Comparison of ENCODE assay signal across 26 cellular contexts in genomic region chr3:133958071-133958806, GRCh38.
"Had no signal": no experiment of that assay in that cellular context is flagged by ENCODE, and none has a peak within 500 bp of the region (broad histone marks: within the 10 kb centered on the region; RNA-seq: fewer than 3 reads in every experiment).

No MANE protein-coding gene starts in this region.

- ATAC-seq: activated CD4-positive, alpha-beta T cell treated with anti-CD3 and anti-CD28 coated beads for 36 hours; activated T-helper 17 cell treated with anti-CD3 and anti-CD28 coated beads, Interleukin-2, amount 50 U/mL, for 72 hours; K562; T-cell had no signal

- H3K4me3 ChIP-seq: cardiac muscle cell, K562, SK-N-MC had no signal

- H3K9me3 Mint-ChIP-seq: activated CD4-positive, alpha-beta memory T cell treated with anti-CD3 and anti-CD28 coated beads, Interleukin-2, amount 10 ng/mL, durations not matched to agents 7 days and 5 days; activated naive CD4-positive, alpha-beta T cell treated with anti-CD3 and anti-CD28 coated beads for 36 hours; activated T-helper 17 cell treated with anti-CD3 and anti-CD28 coated beads, Interleukin-2, amount 50 U/mL, for 72 hours; T-cell had no signal

- H3K36me3 Mint-ChIP-seq: activated naive CD8-positive, alpha-beta T cell; T-cell had no signal

- FAIRE-seq: K562 had no signal

- H3K27ac Mint-ChIP-seq: activated CD4-positive, alpha-beta memory T cell treated with anti-CD3 and anti-CD28 coated beads, Interleukin-2, amount 10 ng/mL, durations not matched to agents 7 days and 5 days; activated CD4-positive, alpha-beta T cell treated with anti-CD3 and anti-CD28 coated beads for 36 hours; activated naive CD4-positive, alpha-beta T cell treated with anti-CD3 and anti-CD28 coated beads for 36 hours; activated naive CD8-positive, alpha-beta T cell; activated T-helper 17 cell treated with anti-CD3 and anti-CD28 coated beads, Interleukin-2, amount 50 U/mL, for 72 hours; T-cell had no signal

- H3K4me3 Mint-ChIP-seq: activated CD4-positive, alpha-beta memory T cell treated with anti-CD3 and anti-CD28 coated beads, Interleukin-2, amount 10 ng/mL, durations not matched to agents 7 days and 5 days; activated CD4-positive, alpha-beta T cell treated with anti-CD3 and anti-CD28 coated beads for 36 hours; activated naive CD4-positive, alpha-beta T cell treated with anti-CD3 and anti-CD28 coated beads for 36 hours; activated naive CD8-positive, alpha-beta T cell; activated T-helper 17 cell treated with anti-CD3 and anti-CD28 coated beads, Interleukin-2, amount 50 U/mL, for 72 hours; T-cell had no signal

- H3K27me3 Mint-ChIP-seq: activated CD4-positive, alpha-beta T cell treated with anti-CD3 and anti-CD28 coated beads for 36 hours; activated naive CD8-positive, alpha-beta T cell had no signal

- DNase-seq: activated CD4-positive, alpha-beta memory T cell treated with anti-CD3 and anti-CD28 coated beads, Interleukin-2, amount 10 ng/mL, durations not matched to agents 7 days and 5 days; activated CD4-positive, alpha-beta T cell treated with anti-CD3 and anti-CD28 coated beads for 36 hours; activated CD4-positive, alpha-beta T cell treated with anti-CD3 and anti-CD28 coated beads, Interleukin-2, amount 50 U/mL, for 1 hour; activated gamma-delta T cell; activated naive CD4-positive, alpha-beta T cell treated with anti-CD3 and anti-CD28 coated beads for 36 hours; activated T-cell treated with anti-CD3 and anti-CD28 coated beads for 4 hours; activated T-cell treated with anti-CD3 and anti-CD28 coated beads, Interleukin-2, amount 50 U/mL, for 48 hours; amygdala; brain microvascular endothelial cell; Karpas-422; NCI-H1048; NCI-H146; NCI-H187 treated with DMSO at 0.1 percent for 48 hours; NCI-H2107; NCI-H345; NCI-H510A treated with DMSO at 0.1 percent for 48 hours; SIG-M5; T-cell; T-helper 2 cell; T1000; WERI-Rb-1 had no signal

- H3K36me3 ChIP-seq: brain microvascular endothelial cell, cardiac muscle cell, WERI-Rb-1 had no signal

- H3K4me1 Mint-ChIP-seq: activated CD4-positive, alpha-beta memory T cell treated with anti-CD3 and anti-CD28 coated beads, Interleukin-2, amount 10 ng/mL, durations not matched to agents 7 days and 5 days; activated CD4-positive, alpha-beta T cell treated with anti-CD3 and anti-CD28 coated beads for 36 hours; activated T-helper 17 cell treated with anti-CD3 and anti-CD28 coated beads, Interleukin-2, amount 50 U/mL, for 72 hours; T-cell had no signal

- H3K27ac ChIP-seq: brain microvascular endothelial cell, cardiac muscle cell, SK-N-MC, WERI-Rb-1 had no signal

- H3K27me3 ChIP-seq: brain microvascular endothelial cell, cardiac muscle cell had no signal
